19 cellular contexts compared by ENCODE assay signal in the genomic region with DNA sequence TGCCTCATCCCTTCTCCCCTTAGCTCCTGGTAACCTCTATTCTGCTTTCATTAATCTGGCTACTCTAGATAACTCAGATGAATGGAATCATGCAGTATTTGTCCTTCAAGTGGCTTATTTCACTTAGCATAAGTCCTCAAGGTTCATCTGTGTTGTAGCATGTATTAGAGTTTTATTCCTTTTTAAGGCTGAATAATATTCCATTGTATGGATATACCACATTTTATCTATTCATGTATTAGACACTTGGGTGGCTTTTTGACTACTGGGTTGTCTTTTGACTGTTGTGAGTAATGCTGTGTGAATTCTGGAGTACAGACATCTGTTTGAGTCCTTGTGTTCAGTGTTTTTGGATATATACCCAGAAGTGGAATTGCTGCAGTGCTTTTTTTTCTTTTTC. TPM values are rescaled to one million over a fixed set of nuclear protein-coding genes. Genes with fewer than 3 reads are reported as not detected.
DNase-seq lines count a peak whose midpoint lies in the region; ATAC-seq, FAIRE-seq and TF ChIP-seq lines count a peak whose summit lies in the region.
"Had no signal": no experiment of that assay in that cellular context is flagged by ENCODE, and none has a peak within 500 bp of the region (broad histone marks: within the 10 kb centered on the region; RNA-seq: fewer than 3 reads in every experiment).

No MANE protein-coding gene starts in this region.

- no peak for DNase-seq in SK-N-SH
- no peak for DNase-seq in effector memory CD8-positive, alpha-beta T cell
- no peak for DNase-seq in HTR-8/SVneo (ENCODE audit: insufficient read length, low spot score)
- no peak for DNase-seq in iPS-NIHi11 (ENCODE audit: low spot score)
- no peak for DNase-seq in hepatic stellate cell (ENCODE audit: low spot score)
- DNase-seq: AML-193; Calu3; CD8-positive, alpha-beta T cell; DMS79 treated with DMSO at 0.1 percent for 48 hours; GF-D8; HFFc6 had no signal

- POLR2A ChIA-PET in SK-N-SH (lab: Yijun Ruan, JAX) (no interaction called here), HEK293 (lab: Yijun Ruan, JAX) (no interaction called here)

- H3K4me3 Mint-ChIP-seq in effector memory CD8-positive, alpha-beta T cell = no peak overlapping the region
- H3K4me3 Mint-ChIP-seq: CD8-positive, alpha-beta T cell; GM23338; HFFc6 had no signal

- H3K4me1 ChIP-seq in SK-N-SH (ENCODE audit: control insufficient read depth in 1 of 2, insufficient read depth in 2 of 2, low read depth in 1 of 2, low read length in 1 of 2) (peaks cover 0 to 3% of the 10 kb centered on the region in 2 experiments; a peak in 1 of 4 replicates), HEK293 (ENCODE audit: control insufficient read depth, insufficient read depth, low read length) (no peaks in the 10 kb centered on the region)

- H3K9ac ChIP-seq in SK-N-SH = no peak overlapping the region

- H3K9me3 Mint-ChIP-seq in effector memory CD8-positive, alpha-beta T cell = no peaks in the 10 kb centered on the region

- no peak for FAIRE-seq in HTR-8/SVneo (lab: Jason Lieb, UNC)
- FAIRE-seq: A549, H54, HepG2 had no signal

- H3K36me3 Mint-ChIP-seq in effector memory CD8-positive, alpha-beta T cell (ENCODE audit: insufficient read depth) = peaks cover 25% of the 10 kb centered on the region

- no peak for TF ChIP-seq RAD21 in SK-N-SH (IDR thresholded peaks at IDR 0.05; ENCODE audit: low read length)

- H3K4me3 ChIP-seq in SK-N-SH (ENCODE audit: low read depth in 2 of 2, low read length in 1 of 2) = no peak overlapping the region
- H3K4me3 ChIP-seq in HEK293 (ENCODE audit: low read depth, low read length) = no peak overlapping the region
- H3K4me3 ChIP-seq: A549, GM23338 had no signal

- H3K36me3 ChIP-seq in SK-N-SH (replicated peaks in 1 of 2; ENCODE audit: control insufficient read depth in 1 of 2, insufficient read depth in 2 of 2, low read length in 1 of 2) (peaks cover 0 to 9% of the 10 kb centered on the region in 2 experiments), HEK293 (ENCODE audit: control insufficient read depth in 2 of 2, insufficient read depth in 1 of 2, low read length in 2 of 2) (no peaks in the 10 kb centered on the region)

- peak overlapping the region; percentile 72 to 78 for H3K27ac Mint-ChIP-seq in effector memory CD8-positive, alpha-beta T cell
- H3K27ac Mint-ChIP-seq: CD8-positive, alpha-beta T cell; GM23338; HFFc6 had no signal

- no peaks in the 10 kb centered on the region for H3K9me2 ChIP-seq in SK-N-SH

- H2AFZ ChIP-seq in SK-N-SH (ENCODE audit: low read depth) = no peak overlapping the region
- H2AFZ ChIP-seq: GM23338 had no signal

- H3K4me2 ChIP-seq in SK-N-SH = no peak overlapping the region
- H3K4me2 ChIP-seq: A549, GM23338 had no signal

- H3K79me2 ChIP-seq in SK-N-SH (ENCODE audit: insufficient read depth) = peaks cover 74% of the 10 kb centered on the region

- no peaks in the 10 kb centered on the region for H3K27me3 Mint-ChIP-seq in effector memory CD8-positive, alpha-beta T cell

- TF ChIP-seq EP300 in SK-N-SH (IDR thresholded peaks at IDR 0.05; ENCODE audit: borderline replicate concordance in 1 of 2, low read depth in 1 of 2, low read length in 1 of 2) = no peak

- H3K9me3 ChIP-seq in SK-N-SH (no peaks in the 10 kb centered on the region), HEK293 (ENCODE audit: control insufficient read depth, insufficient read depth, low read depth, low read length) (no peaks in the 10 kb centered on the region)
- H3K9me3 ChIP-seq: A549 had no signal

- CTCF ChIA-PET in SK-N-SH (lab: Yijun Ruan, JAX) = interaction anchor here (1.1 kb wide), 1 partner anchor 54 kb away, joined by 3 read pairs; no protein-coding TSS in a partner anchor
- CTCF ChIA-PET in HEK293 (lab: Yijun Ruan, JAX) = no interaction called here

- H3K27ac ChIP-seq in SK-N-SH (ENCODE audit: low read depth in 2 of 2, low read length in 1 of 2) (no peak overlapping the region), HEK293 (ENCODE audit: extremely low read depth, low read depth, low read length) (no peak overlapping the region)
- H3K27ac ChIP-seq: 22Rv1, A549, C4-2B had no signal

- no peaks in the 10 kb centered on the region for H4K20me1 ChIP-seq in SK-N-SH (ENCODE audit: insufficient read depth)

- TF ChIP-seq CTCF in SK-N-SH (IDR thresholded peaks at IDR 0.05) = no peak
- no peak for TF ChIP-seq CTCF in HEK293 (tag by site-specific recombination; IDR thresholded peaks at IDR 0.05)

- peaks cover 26 to 34% of the 10 kb centered on the region in 2 donors for H3K4me1 Mint-ChIP-seq in effector memory CD8-positive, alpha-beta T cell (ENCODE audit: low read depth in 2 of 2)
- H3K4me1 Mint-ChIP-seq: GM23338 had no signal

- no peaks in the 10 kb centered on the region for H3F3A ChIP-seq in SK-N-SH (replicated peaks; ENCODE audit: insufficient read depth)

- H3K27me3 ChIP-seq in SK-N-SH (ENCODE audit: insufficient read depth) = no peaks in the 10 kb centered on the region

- ATAC-seq in SK-N-SH treated with all-trans-retinoic acid at 6 μM for 48 hours = no peak
- no peak for ATAC-seq in effector memory CD8-positive, alpha-beta T cell (replicated peaks)
- ATAC-seq: A549; CD8-positive, alpha-beta T cell; GM23338; HepG2 had no signal

TF ChIP-seq in SK-N-SH treated with all-trans-retinoic acid at 6 μM for 48 hours, 23 proteins besides CTCF, POLR2A, EP300 and RAD21:
- TF ChIP-seq TOX (CRISPR knock-in tag; IDR thresholded peaks at IDR 0.05; ENCODE audit: borderline replicate concordance) (no peak), ZNF8 (CRISPR knock-in tag; IDR thresholded peaks at IDR 0.05) (peak; percentile 98)

TF ChIP-seq in SK-N-SH, 30 proteins besides CTCF, POLR2A, EP300 and RAD21 (continues in another document):
- TF ChIP-seq YY1 (IDR thresholded peaks at IDR 0.05; ENCODE audit: low read depth) (no peak), MXI1 (IDR thresholded peaks at IDR 0.05; ENCODE audit: low read depth, low read length) (no peak), GATA2 (CRISPR knock-in tag; IDR thresholded peaks at IDR 0.05) (no peak), ELF1 (IDR thresholded peaks at IDR 0.05) (no peak), SIN3A (IDR thresholded peaks at IDR 0.05; ENCODE audit: borderline replicate concordance, low read depth, low read length) (no peak), FOXJ3 (CRISPR knock-in tag; IDR thresholded peaks at IDR 0.05) (no peak), MEF2A (IDR thresholded peaks at IDR 0.05; ENCODE audit: borderline replicate concordance, low read depth) (no peak), SMC3 (IDR thresholded peaks at IDR 0.05; ENCODE audit: low read depth, low read length) (no peak), RCOR1 (IDR thresholded peaks at IDR 0.05; ENCODE audit: low read length) (no peak), TCF12 (IDR thresholded peaks at IDR 0.05) (no peak), CHD2 (IDR thresholded peaks at IDR 0.05; ENCODE audit: low read length, partially characterized antibody) (no peak)
- TF ChIP-seq, protein P1, sequence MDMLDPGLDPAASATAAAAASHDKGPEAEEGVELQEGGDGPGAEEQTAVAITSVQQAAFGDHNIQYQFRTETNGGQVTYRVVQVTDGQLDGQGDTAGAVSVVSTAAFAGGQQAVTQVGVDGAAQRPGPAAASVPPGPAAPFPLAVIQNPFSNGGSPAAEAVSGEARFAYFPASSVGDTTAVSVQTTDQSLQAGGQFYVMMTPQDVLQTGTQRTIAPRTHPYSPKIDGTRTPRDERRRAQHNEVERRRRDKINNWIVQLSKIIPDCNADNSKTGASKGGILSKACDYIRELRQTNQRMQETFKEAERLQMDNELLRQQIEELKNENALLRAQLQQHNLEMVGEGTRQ (IDR thresholded peaks at IDR 0.05; ENCODE audit: borderline replicate concordance, low read depth, low read length) = no peak

TF ChIP-seq in HEK293, 187 proteins besides CTCF, POLR2A, EP300 and RAD21:
- TF ChIP-seq, protein P2, sequence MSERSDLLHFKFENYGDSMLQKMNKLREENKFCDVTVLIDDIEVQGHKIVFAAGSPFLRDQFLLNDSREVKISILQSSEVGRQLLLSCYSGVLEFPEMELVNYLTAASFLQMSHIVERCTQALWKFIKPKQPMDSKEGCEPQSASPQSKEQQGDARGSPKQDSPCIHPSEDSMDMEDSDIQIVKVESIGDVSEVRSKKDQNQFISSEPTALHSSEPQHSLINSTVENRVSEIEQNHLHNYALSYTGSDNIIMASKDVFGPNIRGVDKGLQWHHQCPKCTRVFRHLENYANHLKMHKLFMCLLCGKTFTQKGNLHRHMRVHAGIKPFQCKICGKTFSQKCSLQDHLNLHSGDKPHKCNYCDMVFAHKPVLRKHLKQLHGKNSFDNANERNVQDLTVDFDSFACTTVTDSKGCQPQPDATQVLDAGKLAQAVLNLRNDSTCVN (tag by site-specific recombination; optimal IDR thresholded peaks at IDR 0.05) = no peak
- TF ChIP-seq BCL11B (tag by site-specific recombination; IDR thresholded peaks at IDR 0.05; ENCODE audit: low read depth) (no peak), ZNF146 (tag by site-specific recombination; IDR thresholded peaks at IDR 0.05) (peak; percentile 95), ZNF707 (tag by site-specific recombination; IDR thresholded peaks at IDR 0.05) (no peak)

RNA-seq across cellular contexts. Expression of a gene that starts 58.4 kb away (rescaled TPM):
- polyA plus RNA-seq in SK-N-SH (2012; rRNA removed) = 23.8 and 24.9 TPM in 2 replicates
- polyA plus RNA-seq in SK-N-SH (2012; cell fraction: cytosol; rRNA removed) = 26.8 and 37.3 TPM in 2 replicates
- 20.1 and 21.0 TPM in 2 replicates for polyA plus RNA-seq in SK-N-SH (2012; cell fraction: nucleus; rRNA removed)
